In genomic region chr19:38842439-38843174, GRCh38 we compare ENCODE assay signal across 10 cellular contexts. TPM values are rescaled to one million over a fixed set of nuclear protein-coding genes. Genes with fewer than 3 reads are reported as not detected.
A peak's percentile ranks its signal among the peaks of the same experiment; 100 is the strongest.
DNase-seq lines count a peak whose midpoint lies in the region; FAIRE-seq and TF ChIP-seq lines count a peak whose summit lies in the region.
"Had no signal": no experiment of that assay in that cellular context is flagged by ENCODE, and none has a peak within 500 bp of the region (broad histone marks: within the 10 kb centered on the region; RNA-seq: fewer than 3 reads in every experiment).

No MANE protein-coding gene starts in this region.

- no peak for TF ChIP-seq POLR2A in H54 (IDR thresholded peaks at IDR 0.05; ENCODE audit: low read depth, low read length)

- no peak overlapping the region for H3T11ph ChIP-seq in H9 (ENCODE audit: low read length)

- H2AFZ ChIP-seq in H9 (ENCODE audit: low read length) = no peak overlapping the region

- H4K8ac ChIP-seq in H9 (replicated peaks; ENCODE audit: insufficient read length, low read depth, low read length) = no peak overlapping the region

- H3K23ac ChIP-seq in H9 (ENCODE audit: insufficient read length, low read depth, low read length) = no peak overlapping the region

- no peak overlapping the region for H3K14ac ChIP-seq in H9 (ENCODE audit: insufficient read depth, low read length)

- no peak overlapping the region for H3K27ac ChIP-seq in H9 (ENCODE audit: insufficient read length, low read depth, low read length)

- H3K4me1 ChIP-seq in H9 (ENCODE audit: insufficient read depth, low read length) = no peaks in the 10 kb centered on the region

- no peaks in the 10 kb centered on the region; a peak in 1 of 5 replicates for H3K9me3 Mint-ChIP-seq in H9
- H3K9me3 Mint-ChIP-seq in endothelial cell (ENCODE audit: unreplicated experiment) = no peaks in the 10 kb centered on the region

- H3K9me3 ChIP-seq in H9 (ENCODE audit: control insufficient read depth, low read depth, low read length) = no peaks in the 10 kb centered on the region

- no peak overlapping the region for H2BK15ac ChIP-seq in H9 (ENCODE audit: low read depth, low read length)

- no peak overlapping the region for H3K4me2 ChIP-seq in H9 (ENCODE audit: insufficient read depth, insufficient read length, low read length)

- H2BK5ac ChIP-seq in H9 (ENCODE audit: insufficient read length, low read length) = no peak overlapping the region

- peaks cover 10 to 12% of the 10 kb centered on the region in 2 experiments for H3K4me1 Mint-ChIP-seq in H9
- H3K4me1 Mint-ChIP-seq in endothelial cell (ENCODE audit: unreplicated experiment) = peaks cover 5% of the 10 kb centered on the region

- H2BK120ac ChIP-seq in H9 (ENCODE audit: low read depth, low read length, poor library complexity, severe bottlenecking) = no peak overlapping the region

- H3K23me2 ChIP-seq in H9 (ENCODE audit: insufficient read length, low read depth, low read length, poor library complexity, severe bottlenecking) = no peaks in the 10 kb centered on the region

- no peak overlapping the region for H4K91ac ChIP-seq in H9 (ENCODE audit: insufficient read length, low read depth, low read length)

- H3K9ac ChIP-seq in H9 (ENCODE audit: extremely low read depth, insufficient read length, low read length) = no peak overlapping the region

- H3K79me1 ChIP-seq in H9 (ENCODE audit: insufficient read depth, low read depth, low read length, poor library complexity, severe bottlenecking) = peaks cover 5% of the 10 kb centered on the region

- H3K18ac ChIP-seq in H9 (ENCODE audit: insufficient read length, low read depth, low read length) = no peak overlapping the region

- H3K36me3 Mint-ChIP-seq in H9 (ENCODE audit: insufficient read depth in 1 of 3, low read depth in 3 of 3) (peaks cover 90 to 100% (median 99%) of the 10 kb centered on the region in 3 experiments), endothelial cell (ENCODE audit: low read depth, unreplicated experiment) (peaks cover 75% of the 10 kb centered on the region)

- peaks cover 3% of the 10 kb centered on the region for H4K20me1 ChIP-seq in H9 (ENCODE audit: control insufficient read depth, insufficient read depth, insufficient read length)

- no peak overlapping the region for H3K56ac ChIP-seq in H9 (ENCODE audit: insufficient read length, low read depth, low read length)

- H4K5ac ChIP-seq in H9 (ENCODE audit: insufficient read length, low read depth, low read length) = no peak overlapping the region

- H2BK12ac ChIP-seq in H9 (ENCODE audit: insufficient read length, low read depth, low read length) = no peak overlapping the region

- no peak overlapping the region for H3K4ac ChIP-seq in H9 (ENCODE audit: low read depth, low read length)

- no peak overlapping the region for H2BK20ac ChIP-seq in H9 (ENCODE audit: low read depth, low read length, poor library complexity, severe bottlenecking)

- H3K27me3 Mint-ChIP-seq in H9 (ENCODE audit: low read depth) (peaks cover 2% of the 10 kb centered on the region; the same call in 1 of the 2 replicates), endothelial cell (ENCODE audit: unreplicated experiment) (peaks cover 3% of the 10 kb centered on the region)

- no peak overlapping the region for H2AK5ac ChIP-seq in H9 (ENCODE audit: insufficient read length, low read length)

- TF ChIP-seq CTCF in H9 (conservative IDR thresholded peaks at IDR 0.05) = no peak
- no peak for TF ChIP-seq CTCF in endothelial cell (IDR thresholded peaks at IDR 0.05; ENCODE audit: unreplicated experiment)

- H3K27ac Mint-ChIP-seq in H9 (peak overlapping the region in 2 of 3 experiments; percentile 49 to 64; a peak in 4 of 7 replicates), endothelial cell (ENCODE audit: unreplicated experiment) (peak overlapping the region; percentile 79)

- DNase-seq in H9 = no peak
- DNase-seq in activated CD8-positive, alpha-beta memory T cell treated with anti-CD3 and anti-CD28 coated beads for 24 hours = peak; percentile 71
- DNase-seq in endothelial cell (ENCODE audit: low spot score) = no peak
- peak in 2 of 3 donors; percentile 48 to 50 for DNase-seq in stimulated activated CD4-positive, alpha-beta T cell treated with anti-CD3 and anti-CD28 coated beads, TNF-alpha, amount 100 ng/mL, for 48 hours (ENCODE audit: low read depth in 3 of 3)
- DNase-seq in AML-193 (lab: John Stamatoyannopoulos, UW) = no peak
- no peak for DNase-seq in NCI-H1092 treated with DMSO at 0.1 percent for 48 hours (lab: John Stamatoyannopoulos, UW)
- DNase-seq in germinal center (ENCODE audit: low spot score) = no peak
- no peak for DNase-seq in H54 (ENCODE audit: insufficient read length, low spot score)
- DNase-seq: GDM1 had no signal

- no peak for FAIRE-seq in H54 (lab: Jason Lieb, UNC)

- no peaks in the 10 kb centered on the region for H3K27me3 ChIP-seq in H9 (ENCODE audit: insufficient read depth, low read length)

- peaks cover 6% of the 10 kb centered on the region; the same call in 1 of the 2 replicates for H3K79me2 ChIP-seq in H9 (ENCODE audit: insufficient read depth, low read length)

- no CpG with 5 or more reads among the region's 17 CpGs for WGBS in H9 (ENCODE audit: extremely low coverage, insufficient read length, low lambda C conversion rate)

- H3K4me3 Mint-ChIP-seq in H9 (no peak overlapping the region), endothelial cell (ENCODE audit: unreplicated experiment) (peak overlapping the region; percentile 22)

RNA-seq across cellular contexts. Expression of gene HNRNPL, which starts 7.2 kb away (rescaled TPM):
- total RNA-seq in H9 (2021) (704 and 710 TPM in 2 replicates), endothelial cell (ENCODE audit: unreplicated experiment) (343 TPM)

RNA-seq across cellular contexts. Expression of gene ECH1, which starts 11.0 kb away (rescaled TPM):
- 141 and 145 TPM in 2 replicates for total RNA-seq in H9 (2021)
- total RNA-seq in endothelial cell (ENCODE audit: unreplicated experiment) = 101 TPM

RNA-seq across cellular contexts. Expression of gene LGALS4, which starts 29.9 kb away (rescaled TPM):
- total RNA-seq in H9 (2021) = 0.37 and 0.68 TPM in 2 replicates
- total RNA-seq in endothelial cell (ENCODE audit: unreplicated experiment) = 0.46 TPM

RNA-seq across cellular contexts. Expression of gene RINL, which starts 35.5 kb away (rescaled TPM):
- total RNA-seq in H9 (2021) = 6.4 and 7.3 TPM in 2 replicates
- total RNA-seq in endothelial cell (ENCODE audit: unreplicated experiment) = 5.6 TPM

RNA-seq across cellular contexts. Expression of gene LGALS7B, which starts 53.6 kb away (rescaled TPM):
- total RNA-seq in H9 (2021) (0.90 and 1.4 TPM in 2 replicates), endothelial cell (ENCODE audit: unreplicated experiment) (18.8 TPM)
- total RNA-seq: mesenteric fat pad had no signal

Comparison
In these comparisons a context has a peak if more than half of its experiments do, and no peak if none do; other contexts are left out.
1. DNase-seq: peak in activated CD8-positive, alpha-beta memory T cell treated with anti-CD3 and anti-CD28 coated beads for 24 hours (single experiment) and stimulated activated CD4-positive, alpha-beta T cell treated with anti-CD3 and anti-CD28 coated beads, TNF-alpha, amount 100 ng/mL, for 48 hours (2 of 3); none in H9 (single experiment), endothelial cell (single experiment), AML-193 (0 of 2), NCI-H1092 treated with DMSO at 0.1 percent for 48 hours (single experiment), germinal center (single experiment) and H54 (single experiment).